ENCODE assay signal across 9 cellular contexts in the genomic region with DNA sequence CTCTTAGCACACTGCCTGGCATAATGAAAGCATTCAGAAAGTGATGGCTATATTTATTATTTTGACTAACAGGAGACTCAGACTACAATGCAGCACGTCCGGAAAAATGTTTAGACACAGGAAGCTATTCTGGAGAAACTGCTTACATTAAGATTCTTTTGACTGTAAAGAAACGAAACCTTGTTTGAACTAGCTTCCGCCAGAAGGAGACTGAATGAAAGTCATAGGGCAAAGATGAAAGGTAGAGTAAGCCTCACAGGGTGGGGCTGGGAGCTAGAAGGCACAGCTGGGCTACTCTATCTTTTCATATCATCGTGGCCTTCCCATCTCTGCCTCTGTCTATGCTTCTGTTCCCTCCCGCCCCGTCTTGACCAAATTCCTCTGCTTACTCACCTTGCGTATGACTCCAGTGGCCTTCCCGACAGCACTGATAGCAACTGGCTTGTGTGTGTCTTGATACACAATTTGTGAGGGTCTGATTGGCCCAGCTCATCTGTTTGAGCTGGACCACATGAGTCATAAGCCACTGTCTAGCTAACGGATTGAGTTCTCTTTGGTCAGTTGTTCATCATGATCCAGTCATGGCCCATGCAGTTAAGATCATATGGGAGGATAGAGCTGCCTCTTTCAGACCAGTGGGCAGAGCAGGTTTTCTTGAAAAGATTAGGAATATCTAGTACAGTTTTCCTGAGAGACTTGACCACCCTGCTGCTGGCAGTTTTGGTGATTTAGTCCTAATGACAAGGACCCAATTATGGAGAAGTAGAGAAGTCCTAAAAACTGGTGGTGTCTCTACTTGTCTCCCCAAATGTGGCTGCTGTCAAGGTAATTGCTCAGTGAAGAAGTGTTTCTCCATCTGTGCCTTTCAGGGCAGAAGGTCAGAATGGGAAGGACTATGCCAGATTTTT.
DNase-seq lines count a peak whose midpoint lies in the region; ATAC-seq, FAIRE-seq and TF ChIP-seq lines count a peak whose summit lies in the region.
"Had no signal": no experiment of that assay in that cellular context is flagged by ENCODE, and none has a peak within 500 bp of the region (broad histone marks: within the 10 kb centered on the region; RNA-seq: fewer than 3 reads in every experiment).

No MANE protein-coding gene starts in this region.

- H3K27ac ChIP-seq in psoas muscle, result peak overlapping the region; percentile 17
- H3K27ac ChIP-seq: parathyroid adenoma had no signal

- no peak overlapping the region for H3K4me3 ChIP-seq in psoas muscle

- peaks cover 5% of the 10 kb centered on the region for H3K4me1 ChIP-seq in psoas muscle

- peak; percentile 56 for ATAC-seq in GM21786 (IDR thresholded peaks at IDR 0.05; ENCODE audit: unreplicated experiment)
- peak in 2 of 4 donors; percentile 54 to 59 for ATAC-seq in psoas muscle
- no peak for ATAC-seq in GM21526 (IDR thresholded peaks at IDR 0.05; ENCODE audit: low FRiP score, unreplicated experiment)

- peak; percentile 80 for DNase-seq in dermis blood vessel endothelial cell
- peak in 1 of 2 donors; percentile 23 for DNase-seq in psoas muscle
- no peak for DNase-seq in NCI-H524 (lab: John Stamatoyannopoulos, UW)
- DNase-seq in DMS79 (lab: John Stamatoyannopoulos, UW), result no peak
- DNase-seq in GDM1 (lab: John Stamatoyannopoulos, UW), result no peak

- H3K36me3 ChIP-seq in psoas muscle (ENCODE audit: insufficient read depth in 1 of 2, low read depth in 1 of 2), result no peaks in the 10 kb centered on the region

- H3K9me3 ChIP-seq in psoas muscle, result no peaks in the 10 kb centered on the region

- H3K27me3 ChIP-seq in psoas muscle (ENCODE audit: insufficient read depth in 3 of 3, low read length in 2 of 3), result no peaks in the 10 kb centered on the region

- peak; percentile 96 for FAIRE-seq in TTC549 (lab: Jason Lieb, UNC)

- intact Hi-C loops in psoas muscle (cut with DNase I), result loop anchor here in 1 of 2 donors (5.0 kb wide), 1 partner anchor 37 kb away; no protein-coding TSS in a partner anchor

- TF ChIP-seq CTCF in psoas muscle (IDR thresholded peaks at IDR 0.05), result no peak

- 79 to 83% (median 80%) methylated on average over 10 of the region's 10 CpGs for WGBS in psoas muscle, 3 donors
